In the genomic region with DNA sequence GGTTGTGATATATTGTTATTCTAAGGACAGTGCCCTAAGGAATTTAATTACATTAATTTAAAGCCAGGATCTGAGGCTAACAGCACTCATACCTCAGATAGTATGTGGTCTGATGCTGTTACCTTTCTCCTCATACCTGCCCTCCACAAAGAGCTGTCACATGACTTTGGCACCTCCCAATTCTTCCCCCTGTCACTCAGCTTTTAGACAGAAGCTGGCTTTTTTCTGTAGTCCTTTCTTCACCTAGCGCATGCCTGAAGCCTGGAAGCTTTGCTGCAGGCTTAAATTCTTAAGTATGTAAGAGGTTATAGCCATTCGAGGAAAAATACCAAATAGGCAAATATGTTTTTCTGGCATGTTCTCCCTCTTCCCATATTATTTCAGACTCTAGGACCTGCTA, we compare ENCODE assay signal across 23 cellular contexts.
"Had no signal": no experiment of that assay in that cellular context is flagged by ENCODE, and none has a peak within 500 bp of the region (broad histone marks: within the 10 kb centered on the region; RNA-seq: fewer than 3 reads in every experiment).

No MANE protein-coding gene starts in this region.

- H3K9me3 ChIP-seq: esophagus squamous epithelium, mucosa of descending colon, neutrophil, right atrium auricular region, sigmoid colon, suprapubic skin, thyroid gland, upper lobe of right lung, vagina had no signal

- H3K4me3 Mint-ChIP-seq: dendritic cell treated with granulocyte-macrophage colony-stimulating factor and Interleukin-4, amounts not matched to agents 40 ng/mL and 50 ng/mL, for 4 days; effector memory CD8-positive, alpha-beta T cell; immature natural killer cell; naive thymus-derived CD8-positive, alpha-beta T cell had no signal

- ATAC-seq: effector memory CD8-positive, alpha-beta T cell; left cardiac atrium; mucosa of descending colon; naive thymus-derived CD8-positive, alpha-beta T cell; upper lobe of right lung had no signal

- H3K27me3 ChIP-seq: esophagus squamous epithelium, hepatocyte, neutrophil, right atrium auricular region, sigmoid colon, suprapubic skin, thyroid gland, upper lobe of right lung, vagina had no signal

- H3K4me1 ChIP-seq: esophagus squamous epithelium, right atrium auricular region, sigmoid colon, suprapubic skin, thyroid gland, upper lobe of right lung, vagina had no signal

- H3K36me3 ChIP-seq: esophagus squamous epithelium, neutrophil, right atrium auricular region, sigmoid colon, suprapubic skin, thyroid gland, upper lobe of right lung, vagina had no signal

- DNase-seq: cerebellar nuclear complex; effector memory CD8-positive, alpha-beta T cell; esophagus squamous epithelium; foreskin fibroblast; head of caudate nucleus; immature natural killer cell; kidney; left cardiac atrium; mucosa of descending colon; naive thymus-derived CD8-positive, alpha-beta T cell; posterior cingulate gyrus; sigmoid colon; stimulated activated CD4-positive, alpha-beta T cell treated with anti-CD3 and anti-CD28 coated beads, Interleukin-2, amount 100 ng/mL, for 48 hours; stimulated activated naive CD4-positive, alpha-beta T cell treated with Interleukin-2 at 50 U/mL for 16 hours; thyroid gland; upper lobe of right lung had no signal

- H3K4me1 Mint-ChIP-seq: immature natural killer cell; naive thymus-derived CD8-positive, alpha-beta T cell had no signal

- H3K27me3 Mint-ChIP-seq: dendritic cell treated with granulocyte-macrophage colony-stimulating factor and Interleukin-4, amounts not matched to agents 40 ng/mL and 50 ng/mL, for 4 days; effector memory CD8-positive, alpha-beta T cell; naive thymus-derived CD8-positive, alpha-beta T cell had no signal

- H2AFZ ChIP-seq: hepatocyte had no signal

- H3K36me3 Mint-ChIP-seq: immature natural killer cell had no signal

- H3K4me3 ChIP-seq: esophagus squamous epithelium, hepatocyte, mucosa of descending colon, right atrium auricular region, sigmoid colon, skin epidermis, suprapubic skin, thyroid gland, upper lobe of right lung, vagina had no signal

- H3K79me2 ChIP-seq: hepatocyte had no signal

- H3K4me2 ChIP-seq: hepatocyte had no signal

- H3K27ac Mint-ChIP-seq: dendritic cell treated with granulocyte-macrophage colony-stimulating factor and Interleukin-4, amounts not matched to agents 40 ng/mL and 50 ng/mL, for 4 days; effector memory CD8-positive, alpha-beta T cell; immature natural killer cell; naive thymus-derived CD8-positive, alpha-beta T cell had no signal

- H3K27ac ChIP-seq: esophagus squamous epithelium, hepatocyte, neutrophil, right atrium auricular region, sigmoid colon, skin epidermis, suprapubic skin, thyroid gland, upper lobe of right lung, vagina had no signal
